9 cellular contexts compared by ENCODE assay signal in the genomic region with DNA sequence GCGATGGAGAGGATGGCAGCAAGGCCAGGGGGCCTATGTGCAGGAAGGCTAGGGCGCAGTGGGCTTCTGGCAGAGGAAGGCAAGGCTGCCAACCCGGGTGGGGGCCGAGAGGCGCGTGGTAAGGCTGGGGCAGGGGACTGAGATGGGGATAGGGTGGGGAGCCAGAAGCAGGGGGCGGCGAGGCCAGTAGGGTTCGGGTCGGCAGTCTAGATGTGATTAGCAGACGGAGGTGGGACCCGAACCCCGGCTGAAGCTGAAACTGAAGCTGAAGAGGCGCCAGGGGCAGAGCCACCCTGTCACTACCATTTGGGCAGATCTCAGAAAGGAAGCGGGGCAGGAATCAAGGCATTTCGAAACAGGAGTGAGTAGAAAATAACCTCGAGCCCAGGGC. TPM values are rescaled to one million over a fixed set of nuclear protein-coding genes. Genes with fewer than 3 reads are reported as not detected.
A peak's percentile ranks its signal among the peaks of the same experiment; 100 is the strongest.
DNase-seq lines count a peak whose midpoint lies in the region; ATAC-seq and TF ChIP-seq lines count a peak whose summit lies in the region.
"Had no signal": no experiment of that assay in that cellular context is flagged by ENCODE, and none has a peak within 500 bp of the region (broad histone marks: within the 10 kb centered on the region; RNA-seq: fewer than 3 reads in every experiment).

No MANE protein-coding gene starts in this region.

- intact Hi-C loops in right lobe of liver (cut with DNase I), result no loop called here

- ATAC-seq in GM19035 (IDR thresholded peaks at IDR 0.05; ENCODE audit: unreplicated experiment), result peak; percentile 14
- ATAC-seq in HG03196 (IDR thresholded peaks at IDR 0.05; ENCODE audit: unreplicated experiment), result peak; percentile 7
- ATAC-seq in right lobe of liver, result peak in 3 of 4 donors; percentile 20 to 34 (median 23)

- no peaks in the 10 kb centered on the region for H3K9me3 ChIP-seq in right lobe of liver

- DNase-seq in AG10803 (ENCODE audit: low read depth), result peak; percentile 14
- peak; percentile 25 for DNase-seq in cerebellar cortex (ENCODE audit: low spot score)
- DNase-seq in right lobe of liver, result peak; percentile 36 to 54 (median 53)
- peak in 2 of 3 experiments; percentile 3 to 23 for DNase-seq in stimulated activated CD4-positive, alpha-beta T cell treated with anti-CD3 and anti-CD28 coated beads, TNF-alpha, amount 100 ng/mL, for 4 hours (ENCODE audit: low read depth in 3 of 3)
- no peak for DNase-seq in NCI-H526 treated with DMSO at 0.1 percent for 48 hours (lab: John Stamatoyannopoulos, UW)

- H3K4me3 Mint-ChIP-seq in T-helper 1 cell treated with Interleukin-12 subunit alpha and Interleukin-12 subunit beta and Interleukin-4 antibody, amounts not matched to agents 30 μg/mL and 1 μg/mL, for 36 hours, result peak overlapping the region; percentile 94

- H3K4me1 Mint-ChIP-seq in T-helper 1 cell treated with Interleukin-12 subunit alpha and Interleukin-12 subunit beta and Interleukin-4 antibody, amounts not matched to agents 30 μg/mL and 1 μg/mL, for 36 hours (ENCODE audit: low read depth), result peaks cover 35% of the 10 kb centered on the region

- 5% methylated on average over 12 of the region's 17 CpGs for WGBS in right lobe of liver (ENCODE audit: insufficient coverage, low coverage, low lambda C conversion rate, missing lambda C conversion rate)

- H3K36me3 ChIP-seq in right lobe of liver, result no peaks in the 10 kb centered on the region

- peaks cover 12% of the 10 kb centered on the region for H3K27me3 Mint-ChIP-seq in T-helper 1 cell treated with Interleukin-12 subunit alpha and Interleukin-12 subunit beta and Interleukin-4 antibody, amounts not matched to agents 30 μg/mL and 1 μg/mL, for 36 hours (ENCODE audit: low read depth)

- H3K4me3 ChIP-seq in AG10803 (ENCODE audit: low read length) (peak overlapping the region; percentile 93), right lobe of liver (peak overlapping the region; percentile 71 to 94 (median 93))

- no peaks in the 10 kb centered on the region for H3K27me3 ChIP-seq in right lobe of liver

- no peaks in the 10 kb centered on the region for H3K9me3 Mint-ChIP-seq in T-helper 1 cell treated with Interleukin-12 subunit alpha and Interleukin-12 subunit beta and Interleukin-4 antibody, amounts not matched to agents 30 μg/mL and 1 μg/mL, for 36 hours

- no peak for TF ChIP-seq POLR2A in right lobe of liver (IDR thresholded peaks at IDR 0.05)

- peak overlapping the region; percentile 49 to 77 (median 71) for H3K27ac ChIP-seq in right lobe of liver

- peaks cover 24% of the 10 kb centered on the region for H3K36me3 Mint-ChIP-seq in T-helper 1 cell treated with Interleukin-12 subunit alpha and Interleukin-12 subunit beta and Interleukin-4 antibody, amounts not matched to agents 30 μg/mL and 1 μg/mL, for 36 hours (ENCODE audit: low read depth)

- TF ChIP-seq CTCF in AG10803 (conservative IDR thresholded peaks at IDR 0.05; ENCODE audit: low read length) (no peak), right lobe of liver (IDR thresholded peaks at IDR 0.05) (no peak)

- H3K4me1 ChIP-seq in right lobe of liver, result peaks cover 0 to 17% (median 3%) of the 10 kb centered on the region in 4 donors

- peak overlapping the region; percentile 87 for H3K27ac Mint-ChIP-seq in T-helper 1 cell treated with Interleukin-12 subunit alpha and Interleukin-12 subunit beta and Interleukin-4 antibody, amounts not matched to agents 30 μg/mL and 1 μg/mL, for 36 hours

RNA-seq across cellular contexts. Expression of a gene that starts 0.5 kb away (rescaled TPM):
- 1 to 10 TPM; 2.5 to 4.4 (median 3.1) TPM for total RNA-seq in right lobe of liver

RNA-seq across cellular contexts. Expression of a gene that starts 0.8 kb away (rescaled TPM):
- under 1 TPM in 4 of 6 experiments, not detected in 2; 0.12 to 0.42 (median 0.31) TPM for total RNA-seq in right lobe of liver

RNA-seq across cellular contexts. Expression of a gene that starts 46.9 kb away (rescaled TPM):
- total RNA-seq in right lobe of liver, result under 1 TPM in 4 of 6 experiments, not detected in 2; 0.20 to 0.47 (median 0.37) TPM
- total RNA-seq: HT1080 had no signal

RNA-seq across cellular contexts. Expression of a gene that starts 55.5 kb away (rescaled TPM):
- total RNA-seq in right lobe of liver, result 100 to 1,000 TPM in 1 of 6 experiments, 10 to 100 TPM in 5; 31.1 to 123 (median 50.0) TPM

RNA-seq across cellular contexts. Expression of a gene that starts 55.7 kb away (rescaled TPM):
- 10 to 100 TPM in 5 of 6 experiments, 1 to 10 TPM in 1; 5.5 to 15.9 (median 12.9) TPM for total RNA-seq in right lobe of liver
